In the genomic region with DNA sequence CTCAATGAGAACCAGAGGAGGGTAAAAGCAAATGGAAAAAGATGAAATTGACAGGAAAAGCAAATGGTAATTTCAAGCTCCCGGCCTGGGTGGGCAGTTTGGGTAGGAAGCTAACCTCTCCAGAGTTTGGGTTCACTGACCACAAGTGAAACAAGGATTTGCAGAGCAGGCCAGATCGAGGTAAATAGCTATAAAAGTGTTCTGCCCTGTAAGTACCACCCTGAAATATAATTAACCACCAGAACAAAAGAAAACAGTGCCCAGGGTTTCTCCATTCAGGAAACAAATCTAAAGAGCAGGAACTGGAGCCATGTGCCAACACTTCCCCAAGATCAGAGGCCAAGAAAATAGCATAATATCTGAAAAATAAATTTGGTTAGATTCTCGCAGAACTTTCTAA, we compare ENCODE assay signal across 1 cellular context.
TF ChIP-seq lines count a peak whose summit lies in the region.

No MANE protein-coding gene starts in this region.

TF ChIP-seq in H1, 55 proteins besides CTCF, POLR2A, EP300 and RAD21 (continued from another document):
- TF ChIP-seq CBX8 (IDR thresholded peaks at IDR 0.05; ENCODE audit: borderline replicate concordance, low read depth, low read length) (no peak), TCF12 (IDR thresholded peaks at IDR 0.05; ENCODE audit: low read depth, low read length) (no peak), HDAC2 (IDR thresholded peaks at IDR 0.05; ENCODE audit: borderline replicate concordance in 1 of 2, low read depth in 2 of 2, low read length in 2 of 2) (no peak), TAF7 (optimal IDR thresholded peaks at IDR 0.05; ENCODE audit: borderline replicate concordance, low read depth, low read length) (no peak), ASH2L (IDR thresholded peaks at IDR 0.05; ENCODE audit: low read length) (no peak), POLR2AphosphoS5 (IDR thresholded peaks at IDR 0.05; ENCODE audit: low read depth, low read length) (no peak), BACH1 (IDR thresholded peaks at IDR 0.05; ENCODE audit: low read length) (no peak), JUN (IDR thresholded peaks at IDR 0.05; ENCODE audit: low read depth, low read length) (no peak), ZNF274 (IDR thresholded peaks at IDR 0.05; ENCODE audit: borderline replicate concordance, extremely low read depth, low read length) (no peak), KDM5A (IDR thresholded peaks at IDR 0.05; ENCODE audit: low read length) (no peak), KDM4A (IDR thresholded peaks at IDR 0.05; ENCODE audit: low read depth, low read length, severe bottlenecking) (no peak), FOSL1 (IDR thresholded peaks at IDR 0.05; ENCODE audit: insufficient read depth, low read depth, low read length) (no peak), SP4 (IDR thresholded peaks at IDR 0.05; ENCODE audit: low read length) (no peak)
- TF ChIP-seq, protein P1, sequence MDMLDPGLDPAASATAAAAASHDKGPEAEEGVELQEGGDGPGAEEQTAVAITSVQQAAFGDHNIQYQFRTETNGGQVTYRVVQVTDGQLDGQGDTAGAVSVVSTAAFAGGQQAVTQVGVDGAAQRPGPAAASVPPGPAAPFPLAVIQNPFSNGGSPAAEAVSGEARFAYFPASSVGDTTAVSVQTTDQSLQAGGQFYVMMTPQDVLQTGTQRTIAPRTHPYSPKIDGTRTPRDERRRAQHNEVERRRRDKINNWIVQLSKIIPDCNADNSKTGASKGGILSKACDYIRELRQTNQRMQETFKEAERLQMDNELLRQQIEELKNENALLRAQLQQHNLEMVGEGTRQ (IDR thresholded peaks at IDR 0.05; ENCODE audit: low read length), result no peak
